24 cellular contexts compared by ENCODE assay signal in genomic region chr4:189200346-189200745, GRCh38.
A peak's percentile ranks its signal among the peaks of the same experiment; 100 is the strongest.
DNase-seq lines count a peak whose midpoint lies in the region; ATAC-seq, FAIRE-seq and TF ChIP-seq lines count a peak whose summit lies in the region.
"Had no signal": no experiment of that assay in that cellular context is flagged by ENCODE, and none has a peak within 500 bp of the region (broad histone marks: within the 10 kb centered on the region; RNA-seq: fewer than 3 reads in every experiment).

No MANE protein-coding gene starts in this region.

- TF ChIP-seq CTCF in H1 (IDR thresholded peaks at IDR 0.05; ENCODE audit: control extremely low read depth in 1 of 3, insufficient read depth in 1 of 3, low read depth in 1 of 3, low read length in 3 of 3), result no peak

- no peak overlapping the region for H2BK12ac ChIP-seq in H1 (ENCODE audit: low read depth, low read length)

- H2AK5ac ChIP-seq in H1 (ENCODE audit: low read depth, low read length), result no peak overlapping the region

- CTCF ChIA-PET in H1 (lab: Charles Lee; ENCODE audit: partially characterized antibody), result interaction anchor here (3.6 kb wide), 1 partner anchor 51 kb away, joined by 16 read pairs; no protein-coding TSS in a partner anchor

- in situ Hi-C loops in GM23248 (cut with MboI), result no loop called here

- TF ChIP-seq EP300 in H1 (IDR thresholded peaks at IDR 0.05; ENCODE audit: borderline replicate concordance in 1 of 2, low read depth in 2 of 2, low read length in 2 of 2), result no peak

- H4K20me1 ChIP-seq in H1 (replicated peaks in 1 of 2; ENCODE audit: control insufficient read depth in 1 of 2, insufficient read depth in 2 of 2, low read length in 2 of 2) (no peaks in the 10 kb centered on the region), GM23248 (ENCODE audit: insufficient read depth) (no peaks in the 10 kb centered on the region)
- H4K20me1 ChIP-seq: BLaER1 had no signal

- H2BK15ac ChIP-seq in H1 (ENCODE audit: low read length), result no peak overlapping the region

- POLR2A ChIA-PET in H1 (lab: Charles Lee; ENCODE audit: partially characterized antibody), result no interaction called here

- no peaks in the 10 kb centered on the region for H3K79me1 ChIP-seq in H1 (ENCODE audit: low read depth, low read length)

- H3K23ac ChIP-seq in H1 (ENCODE audit: insufficient read length), result no peak overlapping the region

- no peak overlapping the region for H4K8ac ChIP-seq in H1 (ENCODE audit: extremely low read depth, insufficient read depth, low read length)

- H3K23me2 ChIP-seq in H1 (ENCODE audit: low read depth, low read length), result no peaks in the 10 kb centered on the region

- H3K27ac ChIP-seq in H1 (ENCODE audit: low read depth, low read length) (no peak overlapping the region), GM23248 (no peak overlapping the region)
- H3K27ac ChIP-seq: 22Rv1, BLaER1 had no signal

- no peaks in the 10 kb centered on the region for H3K9me3 ChIP-seq in H1 (ENCODE audit: insufficient read depth in 2 of 2, low read depth in 1 of 2, low read length in 1 of 2)
- H3K9me3 ChIP-seq in GM23248 (ENCODE audit: low read depth), result no peaks in the 10 kb centered on the region
- H3K9me3 ChIP-seq: BLaER1 had no signal

- no peak for TF ChIP-seq POLR2A in H1 (IDR thresholded peaks at IDR 0.05; ENCODE audit: control extremely low read depth in 1 of 2, low read depth in 2 of 2, low read length in 2 of 2)

- H3K36me3 ChIP-seq in H1 (ENCODE audit: control insufficient read depth in 2 of 4, insufficient read depth in 4 of 4, low read length in 3 of 4) (no peaks in the 10 kb centered on the region), GM23248 (ENCODE audit: low read depth) (no peaks in the 10 kb centered on the region)
- H3K36me3 ChIP-seq: BLaER1 had no signal

- no peaks in the 10 kb centered on the region for H3K9me2 ChIP-seq in GM23248 (ENCODE audit: insufficient read depth)

- H3K9ac ChIP-seq in H1 (replicated peaks in 1 of 4; ENCODE audit: extremely low read depth in 1 of 4, low read depth in 3 of 4, low read length in 3 of 4) (no peak overlapping the region), GM23248 (no peak overlapping the region)
- H3K9ac ChIP-seq: BLaER1 had no signal

- FAIRE-seq in H1 (lab: Jason Lieb, UNC), result no peak
- FAIRE-seq: GM19239, K562 had no signal

- no peaks in the 10 kb centered on the region for H3K79me2 ChIP-seq in H1 (ENCODE audit: control insufficient read depth in 1 of 2, insufficient read depth in 2 of 2, low read length in 2 of 2)
- H3K79me2 ChIP-seq in GM23248 (ENCODE audit: insufficient read depth), result no peaks in the 10 kb centered on the region

- no peak overlapping the region for H2BK20ac ChIP-seq in H1 (ENCODE audit: low read length)

- no peak overlapping the region for H3K14ac ChIP-seq in H1 (ENCODE audit: insufficient read length)

- H3K4me3 ChIP-seq in H1 (ENCODE audit: extremely low read depth in 1 of 4, insufficient read depth in 2 of 4, low read depth in 3 of 4, low read length in 4 of 4) (no peak overlapping the region), GM23248 (no peak overlapping the region)
- H3K4me3 ChIP-seq: BLaER1, K562 had no signal

- H2BK120ac ChIP-seq in H1 (replicated peaks; ENCODE audit: low read depth, low read length), result peak overlapping the region; percentile 4

- H3K27me3 ChIP-seq in H1 (replicated peaks in 1 of 4; ENCODE audit: control insufficient read depth in 3 of 4, extremely low read depth in 1 of 4, insufficient read depth in 3 of 4, low read length in 3 of 4) (no peaks in the 10 kb centered on the region), GM23248 (replicated peaks; ENCODE audit: insufficient read depth) (no peaks in the 10 kb centered on the region)
- H3K27me3 ChIP-seq: BLaER1 had no signal

- no peak overlapping the region for H3K4ac ChIP-seq in H1 (replicated peaks; ENCODE audit: insufficient read length, low read depth, low read length)

- H2BK5ac ChIP-seq in H1 (ENCODE audit: low read depth, low read length), result no peak overlapping the region

- H3K18ac ChIP-seq in H1 (ENCODE audit: extremely low read depth, low read length), result no peak overlapping the region

- H3K56ac ChIP-seq in H1 (replicated peaks; ENCODE audit: insufficient read length, low read depth, low read length), result no peak overlapping the region

- WGBS in H1 (ENCODE audit: extremely low coverage in 1 of 2, insufficient coverage in 1 of 2, insufficient read length in 1 of 2, insufficient replicate concordance in 2 of 2, low coverage in 1 of 2, low lambda C conversion rate in 2 of 2, missing lambda C conversion rate in 1 of 2), 2 experiments, result 97% methylated on average over 7 of the region's 7 CpGs; no CpG with 5 or more reads in 1 of the 2 experiments
- 43 to 53% methylated on average over 7 of the region's 7 CpGs for WGBS in GM23248 (ENCODE audit: low coverage in 1 of 2, low lambda C conversion rate in 2 of 2, missing lambda C conversion rate in 2 of 2), 2 experiments

- peaks cover 0 to 2% (median 0%) of the 10 kb centered on the region in 4 experiments; a peak in 2 of 7 replicates for H3K4me1 ChIP-seq in H1 (replicated peaks in 1 of 4; ENCODE audit: control insufficient read depth in 3 of 4, insufficient read depth in 4 of 4, low read length in 3 of 4)
- no peaks in the 10 kb centered on the region for H3K4me1 ChIP-seq in GM23248 (ENCODE audit: insufficient read depth)

- no peak for ATAC-seq in HG03159 (IDR thresholded peaks at IDR 0.05; ENCODE audit: unreplicated experiment)
- ATAC-seq: K562, SK-N-SH treated with all-trans-retinoic acid at 6 μM for 48 hours had no signal

- no peak overlapping the region for H2AFZ ChIP-seq in H1 (ENCODE audit: low read length)
- no peak overlapping the region for H2AFZ ChIP-seq in GM23248

- H4K91ac ChIP-seq in H1 (replicated peaks; ENCODE audit: insufficient read length, low read length), result no peak overlapping the region

- H4K5ac ChIP-seq in H1 (ENCODE audit: insufficient read length, low read depth, low read length), result no peak overlapping the region

- DNase-seq in NCI-H1092 treated with DMSO at 0.1 percent for 48 hours (lab: John Stamatoyannopoulos, UW) (peak; percentile 4), NCI-H1092 (lab: John Stamatoyannopoulos, UW) (no peak), DMS53 (lab: John Stamatoyannopoulos, UW) (peak; percentile 81), NCI-H146 (lab: John Stamatoyannopoulos, UW) (peak; percentile 26), H1 (ENCODE audit: low read depth in 1 of 2, low spot score in 2 of 2) (no peak), GM23248 (no peak), NCI-H345 treated with DMSO at 0.1 percent for 48 hours (lab: John Stamatoyannopoulos, UW; ENCODE audit: unreplicated experiment) (no peak)
- DNase-seq: ACHN; CD4-positive, alpha-beta T cell; EL; GF-D8; H7; NCI-H1048; NCI-H2029; NCI-H2171 treated with DMSO at 0.1 percent for 48 hours; NCI-H446; NCI-H774; NK-92 treated with Interleukin-12 subunit alpha and Interleukin-12 subunit beta, amount 100 ng/mL, for 24 hours had no signal

- H3F3A ChIP-seq in GM23248 (ENCODE audit: insufficient read depth), result no peaks in the 10 kb centered on the region

- H3K4me2 ChIP-seq in H1 (ENCODE audit: insufficient read depth in 1 of 2, low read depth in 2 of 2, low read length in 2 of 2), result no peak overlapping the region
- H3K4me2 ChIP-seq in GM23248 (ENCODE audit: unreplicated experiment), result no peak overlapping the region
- H3K4me2 ChIP-seq: BLaER1 had no signal

- TF ChIP-seq RAD21 in H1 (IDR thresholded peaks at IDR 0.05 in 1 of 2, conservative IDR thresholded peaks at IDR 0.05 in 1 of 2; ENCODE audit: low read depth in 2 of 2, low read length in 2 of 2), result no peak

TF ChIP-seq in H1, 55 proteins besides CTCF, POLR2A, EP300 and RAD21:
- no peak for TF ChIP-seq EZH2 (IDR thresholded peaks at IDR 0.05; ENCODE audit: low read depth, low read length, severe bottlenecking)
- TF ChIP-seq SRF (IDR thresholded peaks at IDR 0.05; ENCODE audit: low read depth, low read length), result no peak
- TF ChIP-seq TBP (IDR thresholded peaks at IDR 0.05; ENCODE audit: low read depth, low read length), result no peak
- TF ChIP-seq BCL11A (IDR thresholded peaks at IDR 0.05; ENCODE audit: low read depth in 2 of 2, low read length in 2 of 2), result no peak
- TF ChIP-seq CEBPB (IDR thresholded peaks at IDR 0.05; ENCODE audit: low read depth, low read length), result no peak
- TF ChIP-seq SP2 (IDR thresholded peaks at IDR 0.05; ENCODE audit: low read length), result no peak
- TF ChIP-seq GTF2F1 (IDR thresholded peaks at IDR 0.05; ENCODE audit: borderline replicate concordance, low read depth, low read length), result no peak
- TF ChIP-seq RXRA (IDR thresholded peaks at IDR 0.05; ENCODE audit: insufficient read depth, low read depth, low read length), result no peak
- TF ChIP-seq YY1 (IDR thresholded peaks at IDR 0.05; ENCODE audit: low read depth, low read length), result no peak

Comparison
In these comparisons a context has a peak if more than half of its experiments do, and no peak if none do; other contexts are left out.
1. DNase-seq: peak in NCI-H1092 treated with DMSO at 0.1 percent for 48 hours (single experiment), DMS53 (single experiment) and NCI-H146 (single experiment); none in NCI-H1092 (single experiment), H1 (0 of 2), GM23248 (single experiment) and NCI-H345 treated with DMSO at 0.1 percent for 48 hours (single experiment).